ENCODE assay signal across 27 cellular contexts in the genomic region with DNA sequence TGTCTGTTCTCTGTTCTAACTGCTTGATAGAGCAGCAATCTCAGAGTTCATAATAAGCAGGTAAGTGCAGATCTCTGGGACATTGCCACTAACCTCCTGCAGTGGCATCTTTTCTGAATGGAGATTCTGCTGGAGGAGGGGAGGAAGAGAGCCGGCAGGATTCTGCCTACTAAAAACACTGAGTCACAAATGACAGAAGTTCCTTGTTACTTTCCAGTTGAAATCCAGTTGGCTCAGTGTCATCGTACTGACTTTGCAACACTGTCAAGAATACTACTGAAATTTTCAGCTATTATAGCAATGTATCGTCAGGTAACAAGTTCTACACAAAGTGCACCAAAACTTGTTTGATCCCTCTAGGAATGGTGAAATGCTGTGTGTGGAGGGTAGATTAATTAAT.
"Had no signal": no experiment of that assay in that cellular context is flagged by ENCODE, and none has a peak within 500 bp of the region (broad histone marks: within the 10 kb centered on the region; RNA-seq: fewer than 3 reads in every experiment).

No MANE protein-coding gene starts in this region.

- H3K36me3 Mint-ChIP-seq: mesothelial cell of epicardium; naive B cell; neural progenitor cell; stimulated activated effector memory CD8-positive, alpha-beta T cell treated with anti-CD3 and anti-CD28 coated beads, Interleukin-12 subunit alpha, Interleukin-12 subunit beta, amount 100 ng/mL, for 72 hours had no signal

- H3K79me2 ChIP-seq: parathyroid adenoma had no signal

- H3K27me3 ChIP-seq: dorsolateral prefrontal cortex, heart right ventricle, left lung, neural progenitor cell, right lobe of liver, tibial nerve, upper lobe of left lung had no signal

- H3K27ac ChIP-seq: dorsolateral prefrontal cortex, heart right ventricle, left lung, neural progenitor cell, parathyroid adenoma, right lobe of liver, thoracic aorta, tibial nerve, upper lobe of left lung had no signal

- H3K4me3 Mint-ChIP-seq: mesothelial cell of epicardium; naive B cell; nephron; neural progenitor cell; stimulated activated effector memory CD8-positive, alpha-beta T cell treated with anti-CD3 and anti-CD28 coated beads, Interleukin-12 subunit alpha, Interleukin-12 subunit beta, amount 100 ng/mL, for 72 hours had no signal

- H3K27me3 Mint-ChIP-seq: naive B cell had no signal

- H3K4me1 ChIP-seq: heart right ventricle, left lung, neural progenitor cell, parathyroid adenoma, right lobe of liver, tibial nerve, upper lobe of left lung had no signal

- H3K4me1 Mint-ChIP-seq: naive B cell; nephron; neural progenitor cell; stimulated activated effector memory CD8-positive, alpha-beta T cell treated with anti-CD3 and anti-CD28 coated beads, Interleukin-12 subunit alpha, Interleukin-12 subunit beta, amount 100 ng/mL, for 72 hours had no signal

- H2AFZ ChIP-seq: neural progenitor cell, parathyroid adenoma had no signal

- H3K27ac Mint-ChIP-seq: mesothelial cell of epicardium; naive B cell; nephron; neural progenitor cell; progenitor cell of endocrine pancreas; stimulated activated effector memory CD8-positive, alpha-beta T cell treated with anti-CD3 and anti-CD28 coated beads, Interleukin-12 subunit alpha, Interleukin-12 subunit beta, amount 100 ng/mL, for 72 hours had no signal

- H3K36me3 ChIP-seq: heart right ventricle, left lung, neural progenitor cell, right lobe of liver, thoracic aorta, tibial nerve, upper lobe of left lung had no signal

- ATAC-seq: heart right ventricle; left cardiac atrium; left lung; mucosa of descending colon; right lobe of liver; stimulated activated effector memory CD8-positive, alpha-beta T cell treated with anti-CD3 and anti-CD28 coated beads, Interleukin-12 subunit alpha, Interleukin-12 subunit beta, amount 100 ng/mL, for 72 hours; stimulated activated naive CD8-positive, alpha-beta T cell treated with anti-CD3 and anti-CD28 coated beads, Interleukin-15, Interleukin-2, amounts not matched to agents 100 U/mL and 50 U/mL, for 24 hours had no signal

- H3K4me3 ChIP-seq: dorsolateral prefrontal cortex, heart right ventricle, left lung, mucosa of descending colon, neural progenitor cell, right lobe of liver, thoracic aorta, tibial nerve, upper lobe of left lung had no signal

- H3K4me2 ChIP-seq: neural progenitor cell had no signal

- H3K9me3 Mint-ChIP-seq: mesothelial cell of epicardium, nephron, neural progenitor cell had no signal

- DNase-seq: cortex of kidney; dorsolateral prefrontal cortex; effector CD4-positive, alpha-beta T cell; foreskin melanocyte; glutamatergic neuron; heart right ventricle; hippocampal formation; left cardiac atrium; left lung; mesenchymal stem cell; mucosa of descending colon; naive B cell; right lobe of liver; small intestine; stimulated activated CD4-positive, alpha-beta T cell treated with anti-CD3 and anti-CD28 coated beads, Interleukin-12 subunit alpha, Interleukin-12 subunit beta, amount 100 ng/mL, for 4 hours; stimulated activated CD4-positive, alpha-beta T cell treated with anti-CD3 and anti-CD28 coated beads, Interleukin-1b, Interleukin-23, amount 100 ng/mL, for 48 hours; stimulated activated CD4-positive, alpha-beta T cell treated with anti-CD3 and anti-CD28 coated beads, Interleukin-4, amount 100 ng/mL, for 24 hours; stimulated activated naive CD8-positive, alpha-beta T cell treated with anti-CD3 and anti-CD28 coated beads, Interleukin-15, Interleukin-2, amounts not matched to agents 100 U/mL and 50 U/mL, for 24 hours; upper lobe of left lung had no signal
